21 cellular contexts compared by ENCODE assay signal in genomic region chr12:26841085-26841484, GRCh38. TPM values are rescaled to one million over a fixed set of nuclear protein-coding genes. Genes with fewer than 3 reads are reported as not detected.
A peak's percentile ranks its signal among the peaks of the same experiment; 100 is the strongest.
DNase-seq lines count a peak whose midpoint lies in the region; ATAC-seq, FAIRE-seq and TF ChIP-seq lines count a peak whose summit lies in the region.
"Had no signal": no experiment of that assay in that cellular context is flagged by ENCODE, and none has a peak within 500 bp of the region (broad histone marks: within the 10 kb centered on the region; RNA-seq: fewer than 3 reads in every experiment).

No MANE protein-coding gene starts in this region.

- peaks cover 4 to 8% (median 7%) of the 10 kb centered on the region in 4 donors for H3K4me1 Mint-ChIP-seq in naive thymus-derived CD8-positive, alpha-beta T cell
- H3K4me1 Mint-ChIP-seq in T-helper 17 cell: peaks cover 2% of the 10 kb centered on the region

- BruUV-seq in HepG2 (replicated peaks; lab: Mats Ljungman, UMichigan): no TSS peak

- in situ Hi-C loops in HepG2 (cut with HindIII; ENCODE audit: extremely low pct_ligation_motif_present, low pct_unique_long_range_greater_than_20kb): no loop called here

- no peak for TF ChIP-seq RAD21 in HepG2 (CRISPR knock-in tag; IDR thresholded peaks at IDR 0.05)

- H3K9me3 ChIP-seq in HepG2 (ENCODE audit: low read length) (no peaks in the 10 kb centered on the region), right lobe of liver (no peaks in the 10 kb centered on the region), OCI-LY1 (ENCODE audit: low read length) (no peaks in the 10 kb centered on the region), T-helper 17 cell (ENCODE audit: control insufficient read depth, low read length, poor library complexity, severe bottlenecking) (no peaks in the 10 kb centered on the region)
- H3K9me3 ChIP-seq: MG63, Peyer's patch had no signal

- H4K20me1 ChIP-seq in HepG2 (ENCODE audit: insufficient read depth, low read length) (no peaks in the 10 kb centered on the region), OCI-LY1 (ENCODE audit: insufficient read depth, low read length) (no peaks in the 10 kb centered on the region)
- H4K20me1 ChIP-seq: BLaER1 had no signal

- peak overlapping the region; percentile 45 for H3K4me2 ChIP-seq in HepG2 (ENCODE audit: low read depth, low read length)
- H3K4me2 ChIP-seq in OCI-LY1 (ENCODE audit: low read length): no peak overlapping the region
- H3K4me2 ChIP-seq: BLaER1 had no signal

- H3K9me3 Mint-ChIP-seq in naive thymus-derived CD8-positive, alpha-beta T cell: no peaks in the 10 kb centered on the region
- H3K9me3 Mint-ChIP-seq: CD8-positive, alpha-beta T cell; IgD-negative memory B cell had no signal

- H3K36me3 Mint-ChIP-seq in naive thymus-derived CD8-positive, alpha-beta T cell: no peaks in the 10 kb centered on the region
- H3K36me3 Mint-ChIP-seq in T-helper 17 cell (ENCODE audit: low read depth): no peaks in the 10 kb centered on the region
- H3K36me3 Mint-ChIP-seq: CD8-positive, alpha-beta T cell had no signal

- H3K27ac ChIP-seq in HepG2 (ENCODE audit: extremely low read length, insufficient read depth, low read length): no peak overlapping the region
- no peak overlapping the region for H3K27ac ChIP-seq in right lobe of liver
- peak overlapping the region; percentile 5 for H3K27ac ChIP-seq in OCI-LY1 (ENCODE audit: low read depth, low read length, poor library complexity, severe bottlenecking)
- H3K27ac ChIP-seq: BLaER1, Peyer's patch had no signal

- FAIRE-seq in HepG2 (lab: Jason Lieb, UNC) (peak; percentile 34), HTR-8/SVneo (lab: Jason Lieb, UNC) (peak; percentile 54)

- no peaks in the 10 kb centered on the region for H3K9me2 ChIP-seq in OCI-LY1 (ENCODE audit: low read depth, low read length)

- no peak overlapping the region for H3K4me3 ChIP-seq in HepG2 (replicated peaks in 1 of 3; ENCODE audit: insufficient read depth in 1 of 3, low read depth in 2 of 3, low read length in 3 of 3)
- H3K4me3 ChIP-seq in right lobe of liver: no peak overlapping the region
- H3K4me3 ChIP-seq in OCI-LY1 (ENCODE audit: low read depth, low read length, poor library complexity, severe bottlenecking): no peak overlapping the region
- H3K4me3 ChIP-seq: BLaER1, MG63, Peyer's patch had no signal

- H3K27me3 ChIP-seq in HepG2 (ENCODE audit: control insufficient read depth in 1 of 2, insufficient read depth in 2 of 2, low read length in 2 of 2) (no peaks in the 10 kb centered on the region), right lobe of liver (no peaks in the 10 kb centered on the region), OCI-LY1 (ENCODE audit: insufficient read depth, low read length) (no peaks in the 10 kb centered on the region)
- H3K27me3 ChIP-seq: BLaER1, Peyer's patch had no signal

- 53% methylated on average over 5 of the region's 5 CpGs for WGBS in HepG2 (ENCODE audit: low lambda C conversion rate)
- 79% methylated on average over 3 of the region's 5 CpGs for WGBS in right lobe of liver (ENCODE audit: insufficient coverage, low coverage, low lambda C conversion rate, missing lambda C conversion rate)

- TF ChIP-seq CTCF in HepG2 (CRISPR knock-in tag; IDR thresholded peaks at IDR 0.05) (no peak), right lobe of liver (IDR thresholded peaks at IDR 0.05) (no peak), OCI-LY1 (IDR thresholded peaks at IDR 0.05; ENCODE audit: low read length) (no peak)

- TF ChIP-seq POLR2A in HepG2 (IDR thresholded peaks at IDR 0.05; ENCODE audit: insufficient read depth in 1 of 2, low read depth in 2 of 2, low read length in 2 of 2) (no peak), right lobe of liver (IDR thresholded peaks at IDR 0.05) (no peak)

- no peaks in the 10 kb centered on the region for H3K27me3 Mint-ChIP-seq in naive thymus-derived CD8-positive, alpha-beta T cell
- H3K27me3 Mint-ChIP-seq in T-helper 17 cell: no peaks in the 10 kb centered on the region
- H3K27me3 Mint-ChIP-seq: IgD-negative memory B cell had no signal

- CTCF ChIA-PET in HepG2 (lab: Yijun Ruan, JAX; ENCODE audit: low intra/inter-chr PET ratio, low total read pairs): no interaction called here

- TF ChIP-seq EP300 in HepG2 (IDR thresholded peaks at IDR 0.05; ENCODE audit: low read depth in 2 of 2, low read length in 2 of 2) (peak in 1 of 2 experiments; percentile 54; a peak in 2 of 4 replicates), HepG2 (CRISPR knock-in tag; IDR thresholded peaks at IDR 0.05; ENCODE audit: borderline replicate concordance) (no peak)

- H3K79me2 ChIP-seq in HepG2 (ENCODE audit: insufficient read depth, low read length): no peaks in the 10 kb centered on the region
- no peaks in the 10 kb centered on the region for H3K79me2 ChIP-seq in OCI-LY1 (ENCODE audit: insufficient read depth, low read length)

- ATAC-seq in HepG2 (no peak; the same call in 2 of the 3 replicates), right lobe of liver (no peak), HG02938 (IDR thresholded peaks at IDR 0.05; ENCODE audit: unreplicated experiment) (no peak), T-helper 17 cell (no peak), HG03520 (IDR thresholded peaks at IDR 0.05; ENCODE audit: unreplicated experiment) (no peak)
- ATAC-seq in naive thymus-derived CD8-positive, alpha-beta T cell: peak; percentile 23 to 53
- ATAC-seq: CD8-positive, alpha-beta T cell; SK-N-SH treated with all-trans-retinoic acid at 6 μM for 48 hours had no signal

- H3K36me3 ChIP-seq in HepG2 (replicated peaks in 1 of 2; ENCODE audit: control insufficient read depth in 1 of 2, insufficient read depth in 2 of 2, low read length in 2 of 2) (no peaks in the 10 kb centered on the region), right lobe of liver (no peaks in the 10 kb centered on the region), OCI-LY1 (ENCODE audit: insufficient read depth, low read length) (no peaks in the 10 kb centered on the region)
- H3K36me3 ChIP-seq: BLaER1, MG63, Peyer's patch had no signal

- H3K4me1 ChIP-seq in HepG2 (ENCODE audit: insufficient read depth, low read length): peaks cover 26% of the 10 kb centered on the region
- H3K4me1 ChIP-seq in right lobe of liver: peaks cover 0 to 15% (median 3%) of the 10 kb centered on the region in 4 donors
- H3K4me1 ChIP-seq in OCI-LY1 (ENCODE audit: insufficient read depth, low read length, severe bottlenecking): peaks cover 50% of the 10 kb centered on the region
- H3K4me1 ChIP-seq: BLaER1, Peyer's patch had no signal

- H2AFZ ChIP-seq in HepG2 (ENCODE audit: low read length): no peak overlapping the region
- no peak overlapping the region for H2AFZ ChIP-seq in OCI-LY1 (ENCODE audit: low read length)

- DNase-seq in HepG2 (ENCODE audit: low spot score) (peak; percentile 72), right lobe of liver (no peak), HTR-8/SVneo (ENCODE audit: insufficient read length, low spot score) (no peak), T-helper 17 cell (no peak)
- DNase-seq in naive thymus-derived CD8-positive, alpha-beta T cell: peak in 4 of 10 donors; percentile 6 to 45 (median 24)
- DNase-seq: GOT3, HCEC 1CT, MG63, NCI-H1436, NCI-H187 treated with DMSO at 0.1 percent for 48 hours, NCI-H226, NCI-H510A treated with DMSO at 0.1 percent for 48 hours, NCI-H748 treated with DMSO at 0.1 percent for 48 hours, Peyer's patch had no signal

- POLR2A ChIA-PET in HepG2 (lab: Yijun Ruan, JAX): interaction anchor here (1.5 kb wide), 1 partner anchor 9 kb away, joined by 7 read pairs; the partner anchor contains the start of gene ITPR2
- POLR2A ChIA-PET in naive thymus-derived CD8-positive, alpha-beta T cell (lab: Charles Lee): interaction anchor here (1.2 kb wide), 1 partner anchor 8 kb away, joined by 4 read pairs; the partner anchor contains the start of gene ITPR2

- H3K4me3 Mint-ChIP-seq in naive thymus-derived CD8-positive, alpha-beta T cell: no peak overlapping the region
- H3K4me3 Mint-ChIP-seq in T-helper 17 cell: no peak overlapping the region
- H3K4me3 Mint-ChIP-seq: CD8-positive, alpha-beta T cell; IgD-negative memory B cell had no signal

- H3K9ac ChIP-seq in HepG2 (ENCODE audit: insufficient read depth, low read depth, low read length) (peak overlapping the region; percentile 14; the same call in 1 of the 2 replicates), OCI-LY1 (ENCODE audit: low read length) (no peak overlapping the region)
- H3K9ac ChIP-seq: BLaER1 had no signal

- H3F3A ChIP-seq in OCI-LY1 (ENCODE audit: insufficient read depth, low read length): 0 out of 2 replicates have a peak, but pooled peaks cover 4% of the 10 kb centered on the region

- intact Hi-C loops in HepG2 (cut with micrococcal nuclease; ENCODE audit: unreplicated experiment): no loop called here
- intact Hi-C loops in right lobe of liver (cut with DNase I): no loop called here

- no peak overlapping the region for H3K27ac Mint-ChIP-seq in naive thymus-derived CD8-positive, alpha-beta T cell
- H3K27ac Mint-ChIP-seq in T-helper 17 cell: no peak overlapping the region
- H3K27ac Mint-ChIP-seq: CD8-positive, alpha-beta T cell had no signal

RNA-seq across cellular contexts. Expression of gene ITPR2, which starts 8.1 kb away (rescaled TPM):
- total RNA-seq in HepG2 (2016; rRNA removed; fragmentation: Illumina TruSeq; extraction: Trizol): 77.6 and 81.9 TPM in 2 replicates
- 59.0 and 66.4 TPM in 2 replicates for total RNA-seq in HepG2 (2016; cell fraction: cytosol; rRNA removed; fragmentation: Illumina TruSeq; extraction: Trizol; ENCODE audit: low read depth)
- total RNA-seq in HepG2 (2016; cell fraction: insoluble cytoplasmic fraction; rRNA removed; fragmentation: Illumina TruSeq; extraction: Trizol): 71.0 and 73.8 TPM in 2 replicates
- total RNA-seq in HepG2 (2016; cell fraction: membrane; rRNA removed; fragmentation: Illumina TruSeq; extraction: Trizol): 62.7 and 81.8 TPM in 2 replicates
- total RNA-seq in HepG2 (2016; cell fraction: nucleus; rRNA removed; fragmentation: Illumina TruSeq; extraction: Trizol): 194 and 200 TPM in 2 replicates
- 24.6 and 31.9 TPM in 2 replicates for polyA plus RNA-seq in HepG2 (2011; rRNA removed)
- 13.5 and 20.5 TPM in 2 replicates for polyA plus RNA-seq in HepG2 (2011; cell fraction: cytosol; rRNA removed)
- polyA plus RNA-seq in HepG2 (2011; cell fraction: nucleus; rRNA removed): 39.1 and 45.5 TPM in 2 replicates
- polyA plus RNA-seq in HepG2 (2012): 36.3 and 47.9 TPM in 2 replicates
- 1.3 TPM in 2 replicates for polyA plus RNA-seq in HepG2 (2016; cell fraction: cytosol; fragmentation: Illumina TruSeq; extraction: Trizol; ENCODE audit: low read depth)
- polyA plus RNA-seq in HepG2 (2016; cell fraction: insoluble cytoplasmic fraction; fragmentation: Illumina TruSeq; extraction: Trizol; ENCODE audit: low read depth): 25.7 and 26.0 TPM in 2 replicates
- 2.3 and 2.9 TPM in 2 replicates for polyA plus RNA-seq in HepG2 (2016; cell fraction: membrane; fragmentation: Illumina TruSeq; extraction: Trizol; ENCODE audit: low read depth)
- polyA plus RNA-seq in HepG2 (2016; cell fraction: nucleus; fragmentation: Illumina TruSeq; extraction: Trizol; ENCODE audit: insufficient read depth, low read depth): 31.0 and 34.9 TPM in 2 replicates
- 18.0 and 90.0 TPM in 2 replicates for polyA minus RNA-seq in HepG2 (2011; rRNA and poly(A)+ RNA removed; ENCODE audit: low replicate concordance)
- 91.7 and 111 TPM in 2 replicates for polyA minus RNA-seq in HepG2 (2011; cell fraction: cytosol; rRNA and poly(A)+ RNA removed)
- 640 and 673 TPM in 2 replicates for polyA minus RNA-seq in HepG2 (2011; cell fraction: nucleus; rRNA and poly(A)+ RNA removed)
- 100 to 1,000 TPM in 1 of 6 experiments, 10 to 100 TPM in 5; 39.3 to 114 (median 57.2) TPM for total RNA-seq in right lobe of liver
- 10 to 100 TPM; 37.9 to 45.9 TPM for total RNA-seq in naive thymus-derived CD8-positive, alpha-beta T cell
- polyA plus RNA-seq in naive thymus-derived CD8-positive, alpha-beta T cell: 1 to 10 TPM; 4.6 to 9.6 (median 8.3) TPM
- 10 to 100 TPM; 52.9 to 54.5 TPM for total RNA-seq in T-helper 17 cell

Comparison
In these comparisons a context has a peak if more than half of its experiments do, and no peak if none do; other contexts are left out.
1. ATAC-seq: peak in naive thymus-derived CD8-positive, alpha-beta T cell (2 of 2); none in HepG2 (single experiment), right lobe of liver (0 of 4), HG02938 (single experiment), T-helper 17 cell (single experiment) and HG03520 (single experiment).